Comparison of ENCODE assay signal across 7 cellular contexts in genomic region chr16:87517610-87518429, GRCh38. TPM values are rescaled to one million over a fixed set of nuclear protein-coding genes. Genes with fewer than 3 reads are reported as not detected.
DNase-seq lines count a peak whose midpoint lies in the region; ATAC-seq and TF ChIP-seq lines count a peak whose summit lies in the region.
"Not testable (repeated sequence)": the region's sequence is repeated elsewhere in the genome, so short reads cannot be mapped to it uniquely, and the experiment has no call there.

No MANE protein-coding gene starts in this region.

- peaks cover 20% of the 10 kb centered on the region for H3K4me1 Mint-ChIP-seq in HFFc6 (ENCODE audit: low read depth)
- H3K4me1 Mint-ChIP-seq in activated CD4-positive, alpha-beta T cell treated with anti-CD3 and anti-CD28 coated beads for 36 hours; stimulated activated memory B cell treated with anti-CD40 and anti-IgM and Interleukin-4, amounts not matched to agents 10 μg/mL and 1 μg/mL and 100 μg/mL, for 72 hours: not testable (repeated sequence)

- ATAC-seq in activated CD4-positive, alpha-beta T cell treated with anti-CD3 and anti-CD28 coated beads for 36 hours: peak; percentile 94
- peak; percentile 44 for ATAC-seq in omental fat pad (ENCODE audit: low FRiP score)
- ATAC-seq in stimulated activated memory B cell treated with anti-CD40 and anti-IgM and Interleukin-4, amounts not matched to agents 10 μg/mL and 1 μg/mL and 100 μg/mL, for 72 hours: peak; percentile 8

- not testable (repeated sequence) for H3K4me3 Mint-ChIP-seq in HFFc6; activated CD4-positive, alpha-beta T cell treated with anti-CD3 and anti-CD28 coated beads for 36 hours; stimulated activated memory B cell treated with anti-CD40 and anti-IgM and Interleukin-4, amounts not matched to agents 10 μg/mL and 1 μg/mL and 100 μg/mL, for 72 hours

- H3K36me3 Mint-ChIP-seq in HFFc6 (ENCODE audit: low read depth); activated CD4-positive, alpha-beta T cell treated with anti-CD3 and anti-CD28 coated beads for 36 hours (ENCODE audit: low read depth); stimulated activated memory B cell treated with anti-CD40 and anti-IgM and Interleukin-4, amounts not matched to agents 10 μg/mL and 1 μg/mL and 100 μg/mL, for 72 hours: not testable (repeated sequence)

- H3K27ac Mint-ChIP-seq in HFFc6: peak overlapping the region; percentile 26; the same call in 1 of the 2 replicates
- H3K27ac Mint-ChIP-seq in activated CD4-positive, alpha-beta T cell treated with anti-CD3 and anti-CD28 coated beads for 36 hours; stimulated activated memory B cell treated with anti-CD40 and anti-IgM and Interleukin-4, amounts not matched to agents 10 μg/mL and 1 μg/mL and 100 μg/mL, for 72 hours: not testable (repeated sequence)

- peak overlapping the region; percentile 52 for H3K27ac ChIP-seq in caudate nucleus (ENCODE audit: low read depth, low read length)

- TF ChIP-seq CTCF in HFFc6 (IDR thresholded peaks at IDR 0.05); omental fat pad (IDR thresholded peaks at IDR 0.05): not testable (repeated sequence)

- CTCF ChIA-PET in activated CD4-positive, alpha-beta T cell treated with anti-CD3 and anti-CD28 coated beads for 36 hours (lab: Charles Lee): not testable (repeated sequence)

- POLR2A ChIA-PET in activated CD4-positive, alpha-beta T cell treated with anti-CD3 and anti-CD28 coated beads for 36 hours (lab: Charles Lee): not testable (repeated sequence)

- intact Hi-C loops in activated CD4-positive, alpha-beta T cell treated with anti-CD3 and anti-CD28 coated beads for 36 hours (cut with DNase I, micrococcal nuclease): not testable (repeated sequence)

- H3K27me3 Mint-ChIP-seq in HFFc6 (ENCODE audit: insufficient read depth); activated CD4-positive, alpha-beta T cell treated with anti-CD3 and anti-CD28 coated beads for 36 hours: not testable (repeated sequence)
- H3K27me3 Mint-ChIP-seq in stimulated activated memory B cell treated with anti-CD40 and anti-IgM and Interleukin-4, amounts not matched to agents 10 μg/mL and 1 μg/mL and 100 μg/mL, for 72 hours: peaks cover 51% of the 10 kb centered on the region

- H3K9me3 Mint-ChIP-seq in HFFc6; activated CD4-positive, alpha-beta T cell treated with anti-CD3 and anti-CD28 coated beads for 36 hours (ENCODE audit: low read depth); stimulated activated memory B cell treated with anti-CD40 and anti-IgM and Interleukin-4, amounts not matched to agents 10 μg/mL and 1 μg/mL and 100 μg/mL, for 72 hours: not testable (repeated sequence)

- DNase-seq in HFFc6; omental fat pad (ENCODE audit: low spot score): not testable (repeated sequence)
- peak; percentile 32 for DNase-seq in activated CD4-positive, alpha-beta T cell treated with anti-CD3 and anti-CD28 coated beads for 36 hours
- DNase-seq in caudate nucleus (lab: John Stamatoyannopoulos, UW): peak in 50 of 61 donors; percentile 8 to 93 (median 66)
- DNase-seq in fibroblast of gingiva (ENCODE audit: low read depth): peak; percentile 51
- DNase-seq in left kidney (ENCODE audit: low read depth, low spot score): peak; percentile 38

RNA-seq across cellular contexts. Expression of gene ZCCHC14, which starts 25.0 kb away (rescaled TPM):
- total RNA-seq in HFFc6 (2021; fragmentation: NEBNext Ultra II Directional; extraction: Animal tissue kit (Norgen Biotek cat#: 25700)): 10 to 100 TPM; 10.6 to 13.7 (median 13.3) TPM
- 10 to 100 TPM; 10.1 to 12.9 TPM for total RNA-seq in activated CD4-positive, alpha-beta T cell treated with anti-CD3 and anti-CD28 coated beads for 36 hours
- 10 to 100 TPM in 3 of 4 donors, 1 to 10 TPM in 1; 8.9 to 20.5 (median 10.8) TPM for total RNA-seq in omental fat pad

Comparison
In these comparisons a context has a peak if more than half of its experiments do, and no peak if none do; other contexts are left out.
1. ATAC-seq: peak in every context shown above with its lines; median percentile 94 in activated CD4-positive, alpha-beta T cell treated with anti-CD3 and anti-CD28 coated beads for 36 hours; 44 in omental fat pad; 8 in stimulated activated memory B cell treated with anti-CD40 and anti-IgM and Interleukin-4, amounts not matched to agents 10 μg/mL and 1 μg/mL and 100 μg/mL, for 72 hours.